In the genomic region with DNA sequence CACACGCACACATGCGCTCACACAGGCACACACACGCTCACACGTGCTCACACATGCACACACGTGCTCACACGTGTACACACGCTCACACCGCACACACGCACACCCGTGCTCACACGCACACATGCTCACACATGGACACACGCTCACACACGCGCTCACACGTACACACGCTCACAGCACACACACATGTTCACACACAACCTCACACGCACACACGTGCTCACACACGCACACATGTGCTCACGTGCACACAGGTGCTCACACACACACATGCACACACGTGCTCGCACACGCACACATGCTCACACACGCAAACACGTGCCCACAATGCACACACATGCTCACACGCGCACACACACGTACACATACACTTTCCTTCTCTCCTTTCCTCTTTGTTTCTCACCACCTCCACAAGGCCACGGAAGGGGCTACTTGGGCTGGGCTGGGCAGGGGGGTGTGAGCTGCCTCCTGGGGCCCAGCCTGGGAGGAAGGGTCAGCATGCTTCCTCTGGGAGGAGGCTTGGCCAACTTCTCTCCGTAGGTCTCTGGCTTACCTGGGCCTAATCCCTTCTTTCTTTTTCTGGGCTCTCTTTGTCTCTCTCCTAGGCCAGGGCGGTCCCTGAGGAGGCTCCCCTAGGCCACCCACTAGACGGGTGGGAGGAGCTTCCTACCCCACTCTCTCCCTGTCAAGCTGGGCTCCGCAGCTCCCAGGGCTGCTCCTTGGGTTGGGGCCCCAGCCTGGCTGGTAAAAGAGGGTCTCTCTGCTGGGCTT, we compare ENCODE assay signal across 18 cellular contexts.
A peak's percentile ranks its signal among the peaks of the same experiment; 100 is the strongest.
DNase-seq lines count a peak whose midpoint lies in the region; ATAC-seq lines count a peak whose summit lies in the region.
"Had no signal": no experiment of that assay in that cellular context is flagged by ENCODE, and none has a peak within 500 bp of the region (broad histone marks: within the 10 kb centered on the region; RNA-seq: fewer than 3 reads in every experiment).

No MANE protein-coding gene starts in this region.

- no peak for DNase-seq in stimulated activated naive CD8-positive, alpha-beta T cell treated with anti-CD3 and anti-CD28 coated beads, Interleukin-15, amount 100 ng/mL, for 72 hours
- DNase-seq in central memory CD8-positive, alpha-beta T cell (ENCODE audit: low spot score in 2 of 2): no peak
- DNase-seq in left kidney (ENCODE audit: low read depth, low spot score) (peak; percentile 43), ACHN (no peak), islet precursor cell (no peak), MV-4-11 (lab: John Stamatoyannopoulos, UW) (no peak)
- DNase-seq in stimulated activated CD4-positive, alpha-beta T cell treated with anti-CD3 and anti-CD28 coated beads, Interleukin-15, amount 100 ng/mL, for 24 hours: no peak
- DNase-seq: activated CD8-positive, alpha-beta memory T cell treated with anti-CD3 and anti-CD28 coated beads for 24 hours; CD4-positive, CD25-positive, alpha-beta regulatory T cell; DMS53; NCI-H2171; OCI-M1; stimulated activated CD4-positive, alpha-beta T cell treated with anti-CD3 and anti-CD28 coated beads, Interleukin-12 subunit alpha, Interleukin-12 subunit beta, amount 100 ng/mL, for 4 hours; upper lobe of left lung had no signal

- peaks cover 9% of the 10 kb centered on the region for H3K36me3 Mint-ChIP-seq in stimulated activated naive CD8-positive, alpha-beta T cell treated with anti-CD3 and anti-CD28 coated beads, Interleukin-15, Interleukin-2, amounts not matched to agents 100 ng/mL and 50 ng/mL, for 24 hours (ENCODE audit: low read depth)
- H3K36me3 Mint-ChIP-seq in central memory CD8-positive, alpha-beta T cell (ENCODE audit: insufficient read depth): peaks cover 4% of the 10 kb centered on the region

- peak overlapping the region; percentile 47 for H3K27ac Mint-ChIP-seq in stimulated activated naive CD8-positive, alpha-beta T cell treated with anti-CD3 and anti-CD28 coated beads, Interleukin-15, Interleukin-2, amounts not matched to agents 100 ng/mL and 50 ng/mL, for 24 hours
- H3K27ac Mint-ChIP-seq in stimulated activated naive CD8-positive, alpha-beta T cell treated with anti-CD3 and anti-CD28 coated beads, Interleukin-15, amount 100 ng/mL, for 72 hours: no peak overlapping the region
- H3K27ac Mint-ChIP-seq in central memory CD8-positive, alpha-beta T cell (ENCODE audit: low read depth): peak overlapping the region; percentile 39
- H3K27ac Mint-ChIP-seq: activated T-helper 1 cell treated with anti-CD3 and anti-CD28 coated beads, Interleukin-12 subunit alpha, Interleukin-12 subunit beta, Interleukin-2, Interleukin-4 antibody, amounts not matched to agents 30 ng/mL and 10 ng/mL and 1 ng/mL, durations not matched to agents 14 hours and 24 hours and 36 hours; memory B cell; T-helper 2 cell treated with Interferon-gamma antibody and Interleukin-4, amounts not matched to agents 5 μg/mL and 100 μg/mL, for 36 hours had no signal

- no peak for ATAC-seq in stimulated activated naive CD8-positive, alpha-beta T cell treated with anti-CD3 and anti-CD28 coated beads, Interleukin-15, amount 100 ng/mL, for 72 hours
- ATAC-seq in central memory CD8-positive, alpha-beta T cell (replicated peaks; ENCODE audit: extremely low read depth, poor library complexity, severe bottlenecking): no peak

- H3K27me3 Mint-ChIP-seq in stimulated activated naive CD8-positive, alpha-beta T cell treated with anti-CD3 and anti-CD28 coated beads, Interleukin-15, Interleukin-2, amounts not matched to agents 100 ng/mL and 50 ng/mL, for 24 hours: peaks cover 5% of the 10 kb centered on the region
- H3K27me3 Mint-ChIP-seq in stimulated activated naive CD8-positive, alpha-beta T cell treated with anti-CD3 and anti-CD28 coated beads, Interleukin-15, amount 100 ng/mL, for 72 hours: no peaks in the 10 kb centered on the region
- H3K27me3 Mint-ChIP-seq in central memory CD8-positive, alpha-beta T cell: no peaks in the 10 kb centered on the region
- H3K27me3 Mint-ChIP-seq: CD4-positive, CD25-positive, alpha-beta regulatory T cell; memory B cell had no signal

- in situ Hi-C loops in ACHN (cut with HindIII; ENCODE audit: low pct_ligation_motif_present, low pct_unique_long_range_greater_than_20kb, low sequenced_read_pairs): no loop called here

- H3K9me3 Mint-ChIP-seq in stimulated activated naive CD8-positive, alpha-beta T cell treated with anti-CD3 and anti-CD28 coated beads, Interleukin-15, Interleukin-2, amounts not matched to agents 100 ng/mL and 50 ng/mL, for 24 hours: no peaks in the 10 kb centered on the region
- peaks cover 0 to 4% of the 10 kb centered on the region in 2 donors for H3K9me3 Mint-ChIP-seq in stimulated activated naive CD8-positive, alpha-beta T cell treated with anti-CD3 and anti-CD28 coated beads, Interleukin-15, amount 100 ng/mL, for 72 hours
- H3K9me3 Mint-ChIP-seq in central memory CD8-positive, alpha-beta T cell: no peaks in the 10 kb centered on the region
- H3K9me3 Mint-ChIP-seq: activated T-helper 1 cell treated with anti-CD3 and anti-CD28 coated beads, Interleukin-12 subunit alpha, Interleukin-12 subunit beta, Interleukin-2, Interleukin-4 antibody, amounts not matched to agents 30 ng/mL and 10 ng/mL and 1 ng/mL, durations not matched to agents 14 hours and 24 hours and 36 hours; memory B cell; T-helper 2 cell treated with Interferon-gamma antibody and Interleukin-4, amounts not matched to agents 5 μg/mL and 100 μg/mL, for 36 hours had no signal

- no peak overlapping the region for H3K4me3 Mint-ChIP-seq in stimulated activated naive CD8-positive, alpha-beta T cell treated with anti-CD3 and anti-CD28 coated beads, Interleukin-15, Interleukin-2, amounts not matched to agents 100 ng/mL and 50 ng/mL, for 24 hours
- no peak overlapping the region for H3K4me3 Mint-ChIP-seq in stimulated activated naive CD8-positive, alpha-beta T cell treated with anti-CD3 and anti-CD28 coated beads, Interleukin-15, amount 100 ng/mL, for 72 hours
- no peak overlapping the region for H3K4me3 Mint-ChIP-seq in central memory CD8-positive, alpha-beta T cell
- H3K4me3 Mint-ChIP-seq: activated T-helper 1 cell treated with anti-CD3 and anti-CD28 coated beads, Interleukin-12 subunit alpha, Interleukin-12 subunit beta, Interleukin-2, Interleukin-4 antibody, amounts not matched to agents 30 ng/mL and 10 ng/mL and 1 ng/mL, durations not matched to agents 14 hours and 24 hours and 36 hours; CD4-positive, CD25-positive, alpha-beta regulatory T cell; memory B cell; T-helper 2 cell treated with Interferon-gamma antibody and Interleukin-4, amounts not matched to agents 5 μg/mL and 100 μg/mL, for 36 hours had no signal

- H3K4me1 Mint-ChIP-seq in stimulated activated naive CD8-positive, alpha-beta T cell treated with anti-CD3 and anti-CD28 coated beads, Interleukin-15, Interleukin-2, amounts not matched to agents 100 ng/mL and 50 ng/mL, for 24 hours (ENCODE audit: low read depth): no peaks in the 10 kb centered on the region
- no peaks in the 10 kb centered on the region for H3K4me1 Mint-ChIP-seq in stimulated activated naive CD8-positive, alpha-beta T cell treated with anti-CD3 and anti-CD28 coated beads, Interleukin-15, amount 100 ng/mL, for 72 hours
- H3K4me1 Mint-ChIP-seq in central memory CD8-positive, alpha-beta T cell: no peaks in the 10 kb centered on the region

Comparison
In these comparisons a context has a peak if more than half of its experiments do, and no peak if none do; other contexts are left out.
1. H3K27ac Mint-ChIP-seq: peak in stimulated activated naive CD8-positive, alpha-beta T cell treated with anti-CD3 and anti-CD28 coated beads, Interleukin-15, Interleukin-2, amounts not matched to agents 100 ng/mL and 50 ng/mL, for 24 hours (single experiment) and central memory CD8-positive, alpha-beta T cell (single experiment); none in stimulated activated naive CD8-positive, alpha-beta T cell treated with anti-CD3 and anti-CD28 coated beads, Interleukin-15, amount 100 ng/mL, for 72 hours (0 of 2).